Comparison of ENCODE assay signal across 1 cellular context in the genomic region with DNA sequence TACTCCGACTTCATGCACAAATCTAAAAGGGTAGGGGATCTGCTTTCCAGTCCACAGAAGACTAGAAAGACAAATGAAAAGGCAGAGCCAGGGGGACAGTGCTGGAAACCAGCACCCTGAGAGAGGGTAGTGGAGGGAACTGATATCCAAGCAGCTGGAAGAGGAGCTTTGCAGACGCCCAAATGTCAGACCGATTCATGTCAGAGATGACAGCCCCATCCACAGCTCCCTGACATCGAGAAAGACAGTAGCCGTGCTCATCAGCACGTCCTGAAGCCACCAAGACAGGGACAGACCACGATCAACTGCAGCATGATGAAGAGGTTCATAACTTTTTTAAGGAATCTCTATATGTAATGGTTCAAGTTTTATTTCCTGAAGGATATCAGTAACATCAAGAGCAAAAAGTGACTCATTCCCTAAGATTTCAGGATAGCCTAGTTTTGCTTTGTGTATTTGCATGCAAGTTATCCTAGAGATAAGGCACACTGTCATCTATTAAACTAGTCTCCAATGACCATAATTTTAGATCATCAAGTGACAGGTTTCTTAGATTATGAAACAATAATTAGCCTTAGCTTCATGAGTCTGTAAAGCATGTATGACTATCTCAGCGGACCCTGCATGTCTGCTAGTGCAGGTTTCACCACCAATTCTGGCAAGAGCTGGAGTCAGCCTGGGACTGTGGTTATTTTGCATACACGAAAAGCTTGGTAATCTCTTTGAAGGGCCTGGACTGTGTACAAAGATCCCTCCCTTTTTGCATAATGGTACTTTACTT.
TF ChIP-seq lines count a peak whose summit lies in the region.

No MANE protein-coding gene starts in this region.

TF ChIP-seq in IMR-90, 13 proteins besides CTCF, POLR2A, EP300 and RAD21 (continued from another document):
- TF ChIP-seq, protein P1, sequence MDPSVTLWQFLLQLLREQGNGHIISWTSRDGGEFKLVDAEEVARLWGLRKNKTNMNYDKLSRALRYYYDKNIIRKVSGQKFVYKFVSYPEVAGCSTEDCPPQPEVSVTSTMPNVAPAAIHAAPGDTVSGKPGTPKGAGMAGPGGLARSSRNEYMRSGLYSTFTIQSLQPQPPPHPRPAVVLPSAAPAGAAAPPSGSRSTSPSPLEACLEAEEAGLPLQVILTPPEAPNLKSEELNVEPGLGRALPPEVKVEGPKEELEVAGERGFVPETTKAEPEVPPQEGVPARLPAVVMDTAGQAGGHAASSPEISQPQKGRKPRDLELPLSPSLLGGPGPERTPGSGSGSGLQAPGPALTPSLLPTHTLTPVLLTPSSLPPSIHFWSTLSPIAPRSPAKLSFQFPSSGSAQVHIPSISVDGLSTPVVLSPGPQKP (IDR thresholded peaks at IDR 0.05; ENCODE audit: borderline replicate concordance, low read depth, low read length) = no peak
- TF ChIP-seq CEBPB (IDR thresholded peaks at IDR 0.05; ENCODE audit: low read depth, low read length) (peak; percentile 13), BHLHE40 (IDR thresholded peaks at IDR 0.05; ENCODE audit: low read depth, low read length) (no peak), RFX5 (IDR thresholded peaks at IDR 0.05; ENCODE audit: low read depth, low read length) (no peak), FOS (IDR thresholded peaks at IDR 0.05; ENCODE audit: low read depth, low read length) (peak; percentile 39; the same call in 1 of the 2 replicates), NFE2L2 (IDR thresholded peaks at IDR 0.05; ENCODE audit: low read depth, low read length) (no peak), MAFK (IDR thresholded peaks at IDR 0.05; ENCODE audit: low read depth, low read length) (peak; percentile 8; the same call in 1 of the 2 replicates)
- TF ChIP-seq, protein P2, sequence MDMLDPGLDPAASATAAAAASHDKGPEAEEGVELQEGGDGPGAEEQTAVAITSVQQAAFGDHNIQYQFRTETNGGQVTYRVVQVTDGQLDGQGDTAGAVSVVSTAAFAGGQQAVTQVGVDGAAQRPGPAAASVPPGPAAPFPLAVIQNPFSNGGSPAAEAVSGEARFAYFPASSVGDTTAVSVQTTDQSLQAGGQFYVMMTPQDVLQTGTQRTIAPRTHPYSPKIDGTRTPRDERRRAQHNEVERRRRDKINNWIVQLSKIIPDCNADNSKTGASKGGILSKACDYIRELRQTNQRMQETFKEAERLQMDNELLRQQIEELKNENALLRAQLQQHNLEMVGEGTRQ (IDR thresholded peaks at IDR 0.05; ENCODE audit: low read depth, low read length) = no peak
